ENCODE assay signal across 1 cellular context in genomic region chr18:2984703-2985261, GRCh38.
TF ChIP-seq lines count a peak whose summit lies in the region.

No MANE protein-coding gene starts in this region.

TF ChIP-seq in HepG2, 621 proteins besides CTCF, POLR2A, EP300 and RAD21 (continued from another document and continues in another):
- TF ChIP-seq ARID3A (IDR thresholded peaks at IDR 0.05; ENCODE audit: low read depth, low read length) (peak; percentile 33; the same call in 1 of the 2 replicates), TCF7 (IDR thresholded peaks at IDR 0.05; ENCODE audit: low read depth) (0 out of 2 replicates have a peak, but pooled peaks have one; percentile 44), GATAD2A (CRISPR knock-in tag; IDR thresholded peaks at IDR 0.05) (peak; percentile 97), HDAC2 (CRISPR knock-in tag; IDR thresholded peaks at IDR 0.05) (peak; percentile 91), ETV5 (CRISPR knock-in tag; IDR thresholded peaks at IDR 0.05; ENCODE audit: borderline replicate concordance) (peak; percentile 80; the same call in 1 of the 2 replicates), TBP (CRISPR knock-in tag; IDR thresholded peaks at IDR 0.05) (no peak), PHF21A (CRISPR knock-in tag; IDR thresholded peaks at IDR 0.05) (peak; percentile 86), ZKSCAN8 (CRISPR knock-in tag; IDR thresholded peaks at IDR 0.05; ENCODE audit: borderline replicate concordance) (peak; percentile 66), ZNF414 (CRISPR knock-in tag; IDR thresholded peaks at IDR 0.05) (0 out of 2 replicates have a peak, but pooled peaks have one; percentile 40), SOX6 (IDR thresholded peaks at IDR 0.05) (no peak), SOX6 (CRISPR knock-in tag; IDR thresholded peaks at IDR 0.05) (peak; percentile 99), ATF3 (CRISPR knock-in tag; IDR thresholded peaks at IDR 0.05) (peak; percentile 90), ZNF703 (CRISPR knock-in tag; IDR thresholded peaks at IDR 0.05; ENCODE audit: borderline replicate concordance) (no peak), ZSCAN25 (CRISPR knock-in tag; IDR thresholded peaks at IDR 0.05) (peak; percentile 67), ZNF234 (CRISPR knock-in tag; conservative IDR thresholded peaks at IDR 0.05) (no peak), RXRB (CRISPR knock-in tag; IDR thresholded peaks at IDR 0.05; ENCODE audit: borderline replicate concordance) (peak; percentile 96), ZNF331 (CRISPR knock-in tag; IDR thresholded peaks at IDR 0.05) (peak; percentile 68), CREB1 (IDR thresholded peaks at IDR 0.05) (0 out of 2 replicates have a peak, but pooled peaks have one; percentile 14), CREB1 (CRISPR knock-in tag; IDR thresholded peaks at IDR 0.05) (peak; percentile 74), FOXO1 (CRISPR knock-in tag; IDR thresholded peaks at IDR 0.05) (peak; percentile 92), KAT7 (CRISPR knock-in tag; IDR thresholded peaks at IDR 0.05; ENCODE audit: borderline replicate concordance) (0 out of 2 replicates have a peak, but pooled peaks have one; percentile 80), NCOA2 (CRISPR knock-in tag; IDR thresholded peaks at IDR 0.05) (peak; percentile 93), NCOR1 (IDR thresholded peaks at IDR 0.05; ENCODE audit: borderline replicate concordance, low read length) (peak; percentile 87; the same call in 1 of the 2 replicates), MYC (CRISPR knock-in tag; IDR thresholded peaks at IDR 0.05; ENCODE audit: borderline replicate concordance) (peak; percentile 73), SP140L (CRISPR knock-in tag; IDR thresholded peaks at IDR 0.05; ENCODE audit: borderline replicate concordance) (no peak), ZNF609 (CRISPR knock-in tag; IDR thresholded peaks at IDR 0.05; ENCODE audit: borderline replicate concordance) (peak; percentile 84), ZNF644 (CRISPR knock-in tag; IDR thresholded peaks at IDR 0.05; ENCODE audit: low read depth) (peak; percentile 79), RBM22 (optimal IDR thresholded peaks at IDR 0.05; ENCODE audit: low read length) (peak; percentile 95), GABPB1 (CRISPR knock-in tag; IDR thresholded peaks at IDR 0.05) (peak; percentile 47; the same call in 1 of the 2 replicates), ZBTB20 (CRISPR knock-in tag; IDR thresholded peaks at IDR 0.05; ENCODE audit: borderline replicate concordance, low read depth) (peak; percentile 90; the same call in 1 of the 2 replicates), SKI (IDR thresholded peaks at IDR 0.05; ENCODE audit: partially characterized antibody) (peak; percentile 36), HNRNPUL1 (IDR thresholded peaks at IDR 0.05; ENCODE audit: low read depth, low read length) (no peak), TRIM24 (CRISPR knock-in tag; IDR thresholded peaks at IDR 0.05) (0 out of 2 replicates have a peak, but pooled peaks have one; percentile 45), PLSCR1 (CRISPR knock-in tag; IDR thresholded peaks at IDR 0.05; ENCODE audit: borderline replicate concordance) (no peak), ZZZ3 (CRISPR knock-in tag; IDR thresholded peaks at IDR 0.05; ENCODE audit: borderline replicate concordance) (no peak), YY1 (IDR thresholded peaks at IDR 0.05; ENCODE audit: insufficient read depth, insufficient replicate concordance, low read depth, low read length) (no peak), SNAI1 (CRISPR knock-in tag; IDR thresholded peaks at IDR 0.05; ENCODE audit: borderline replicate concordance) (no peak), TRAFD1 (CRISPR knock-in tag; IDR thresholded peaks at IDR 0.05; ENCODE audit: borderline replicate concordance) (no peak), JARID2 (CRISPR knock-in tag; IDR thresholded peaks at IDR 0.05; ENCODE audit: insufficient replicate concordance) (no peak), ZNF878 (CRISPR knock-in tag; IDR thresholded peaks at IDR 0.05) (0 out of 2 replicates have a peak, but pooled peaks have one; percentile 64), ISL2 (CRISPR knock-in tag; IDR thresholded peaks at IDR 0.05) (peak; percentile 93), NFE2 (CRISPR knock-in tag; IDR thresholded peaks at IDR 0.05) (no peak), ZNF230 (CRISPR knock-in tag; IDR thresholded peaks at IDR 0.05) (no peak), MED13 (CRISPR knock-in tag; IDR thresholded peaks at IDR 0.05) (0 out of 2 replicates have a peak, but pooled peaks have one; percentile 54), RFXAP (CRISPR knock-in tag; IDR thresholded peaks at IDR 0.05; ENCODE audit: borderline replicate concordance) (peak; percentile 44; the same call in 1 of the 2 replicates), KAT8 (CRISPR knock-in tag; IDR thresholded peaks at IDR 0.05) (peak; percentile 81), GRHL1 (CRISPR knock-in tag; conservative IDR thresholded peaks at IDR 0.05) (no peak), ZBTB37 (CRISPR knock-in tag; IDR thresholded peaks at IDR 0.05) (0 out of 2 replicates have a peak, but pooled peaks have one; percentile 67), DNMT3B (CRISPR knock-in tag; conservative IDR thresholded peaks at IDR 0.05) (no peak)
